ENCODE assay signal across 8 cellular contexts in genomic region chr2:95403204-95403721, GRCh38. TPM values are rescaled to one million over a fixed set of nuclear protein-coding genes. Genes with fewer than 3 reads are reported as not detected.
DNase-seq lines count a peak whose midpoint lies in the region; ATAC-seq and TF ChIP-seq lines count a peak whose summit lies in the region.
"Not testable (repeated sequence)": the region's sequence is repeated elsewhere in the genome, so short reads cannot be mapped to it uniquely, and the experiment has no call there.

No MANE protein-coding gene starts in this region.

- H3K4me1 Mint-ChIP-seq in activated CD4-positive, alpha-beta T cell treated with anti-CD3 and anti-CD28 coated beads for 36 hours = peaks cover 16% of the 10 kb centered on the region
- H3K4me1 Mint-ChIP-seq in progenitor cell of endocrine pancreas (ENCODE audit: low read depth) = peaks cover 17% of the 10 kb centered on the region

- POLR2A ChIA-PET in AG04449 (lab: Yijun Ruan, JAX); activated CD4-positive, alpha-beta T cell treated with anti-CD3 and anti-CD28 coated beads for 36 hours (lab: Charles Lee): not testable (repeated sequence)

- H3K9me3 Mint-ChIP-seq in activated CD4-positive, alpha-beta T cell treated with anti-CD3 and anti-CD28 coated beads for 36 hours (ENCODE audit: low read depth); progenitor cell of endocrine pancreas (ENCODE audit: low read depth): not testable (repeated sequence)

- CTCF ChIA-PET in AG04449 (lab: Yijun Ruan, JAX) = interaction anchor here (0.9 to 4.3 kb wide), 14 partner anchors 9 to 331 kb away, joined by 3 to 54 read pairs (median 5); no protein-coding TSS in a partner anchor
- CTCF ChIA-PET in activated CD4-positive, alpha-beta T cell treated with anti-CD3 and anti-CD28 coated beads for 36 hours (lab: Charles Lee) = interaction anchor here (0.6 to 2.4 kb wide), 6 partner anchors 10 to 58 kb away, joined by 3 to 15 read pairs (median 6); no protein-coding TSS in a partner anchor

- intact Hi-C loops in activated CD4-positive, alpha-beta T cell treated with anti-CD3 and anti-CD28 coated beads for 36 hours (cut with DNase I, micrococcal nuclease) = loop anchor here (2.0 to 5.0 kb wide), 7 partner anchors 56 to 380 kb away; partner anchors contain the start of genes ZNF2 (in 1 of the 2) and ZNF892 (in 1 of the 2)

- peak overlapping the region; percentile 96 for H3K4me3 ChIP-seq in AG04449 (ENCODE audit: low read depth, low read length)
- H3K4me3 ChIP-seq in iPS-18c (ENCODE audit: insufficient read depth, low read depth, low read length) = peak overlapping the region; percentile 99

- H3K27me3 Mint-ChIP-seq in activated CD4-positive, alpha-beta T cell treated with anti-CD3 and anti-CD28 coated beads for 36 hours; progenitor cell of endocrine pancreas: not testable (repeated sequence)

- H3K4me3 Mint-ChIP-seq in activated CD4-positive, alpha-beta T cell treated with anti-CD3 and anti-CD28 coated beads for 36 hours = peak overlapping the region; percentile 91
- H3K4me3 Mint-ChIP-seq in progenitor cell of endocrine pancreas (ENCODE audit: low read depth) = peak overlapping the region; percentile 98

- peak; percentile 46 for TF ChIP-seq CTCF in AG04449 (IDR thresholded peaks at IDR 0.05; ENCODE audit: insufficient read depth, low read length, missing control alignments)
- peak; percentile 30 for TF ChIP-seq CTCF in progenitor cell of endocrine pancreas (IDR thresholded peaks at IDR 0.05; ENCODE audit: unreplicated experiment)

- H3K27ac Mint-ChIP-seq in activated CD4-positive, alpha-beta T cell treated with anti-CD3 and anti-CD28 coated beads for 36 hours = peak overlapping the region; percentile 95
- peak overlapping the region; percentile 99 for H3K27ac Mint-ChIP-seq in progenitor cell of endocrine pancreas

- H3K9me3 ChIP-seq in iPS-18c (ENCODE audit: control insufficient read depth, insufficient read depth, low read length) = not testable (repeated sequence)

- H3K36me3 Mint-ChIP-seq in activated CD4-positive, alpha-beta T cell treated with anti-CD3 and anti-CD28 coated beads for 36 hours (ENCODE audit: low read depth); progenitor cell of endocrine pancreas (ENCODE audit: insufficient read depth): not testable (repeated sequence)

- DNase-seq in AG04449 (ENCODE audit: low read depth, low spot score); progenitor cell of endocrine pancreas (ENCODE audit: low spot score, unreplicated experiment): not testable (repeated sequence)
- DNase-seq in NCI-H345 (lab: John Stamatoyannopoulos, UW) (peak; percentile 23), cerebellar cortex (ENCODE audit: low spot score) (peak; percentile 52)
- peak; percentile 65 for DNase-seq in activated CD4-positive, alpha-beta T cell treated with anti-CD3 and anti-CD28 coated beads for 36 hours

- ATAC-seq in GM18511 (IDR thresholded peaks at IDR 0.05; ENCODE audit: unreplicated experiment) (peak; percentile 39), HG03045 (IDR thresholded peaks at IDR 0.05; ENCODE audit: unreplicated experiment) (peak; percentile 37)
- ATAC-seq in activated CD4-positive, alpha-beta T cell treated with anti-CD3 and anti-CD28 coated beads for 36 hours = peak; percentile 62

RNA-seq across cellular contexts. Expression of gene FAHD2A, which starts 0.8 kb away (rescaled TPM):
- total RNA-seq in activated CD4-positive, alpha-beta T cell treated with anti-CD3 and anti-CD28 coated beads for 36 hours = 10 to 100 TPM; 37.9 to 41.2 TPM
- 28.8 and 31.1 TPM in 2 replicates for total RNA-seq in progenitor cell of endocrine pancreas
